In the genomic region with DNA sequence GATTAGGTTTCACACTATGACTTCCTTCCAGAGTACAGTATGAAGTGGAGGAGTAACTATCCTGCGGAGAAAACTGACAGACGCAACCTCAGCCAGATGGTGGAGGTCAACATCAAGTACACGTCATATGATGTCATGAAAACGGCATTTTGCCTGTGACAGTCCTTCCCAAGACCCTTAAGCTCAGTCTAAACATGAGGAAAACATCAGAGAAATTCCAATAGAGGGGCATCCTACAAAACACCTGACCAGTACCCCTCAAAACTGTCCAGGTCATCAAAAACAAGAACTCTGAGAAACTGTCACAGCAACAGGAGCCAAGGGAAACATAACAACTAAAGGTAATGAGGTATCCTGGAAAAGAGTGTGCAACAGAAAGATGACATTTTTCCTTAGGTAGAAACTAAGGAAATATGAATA, we compare ENCODE assay signal across 1 cellular context.
TF ChIP-seq lines count a peak whose summit lies in the region.

No MANE protein-coding gene starts in this region.

TF ChIP-seq in K562, 482 proteins besides CTCF, POLR2A, EP300 and RAD21 (continued from another document and continues in another):
- TF ChIP-seq ZNF644 (tag; IDR thresholded peaks at IDR 0.05; ENCODE audit: low read depth) (no peak), ELF2 (CRISPR knock-in tag; IDR thresholded peaks at IDR 0.05) (no peak), NCOA4 (IDR thresholded peaks at IDR 0.05; ENCODE audit: partially characterized antibody) (no peak), SETDB1 (IDR thresholded peaks at IDR 0.05; ENCODE audit: low read length) (no peak), KHSRP (IDR thresholded peaks at IDR 0.05) (peak; percentile 67), CREB1 (IDR thresholded peaks at IDR 0.05) (peak; percentile 96), CREB1 (CRISPR knock-in tag; IDR thresholded peaks at IDR 0.05) (peak; percentile 82), FOXK2 (conservative IDR thresholded peaks at IDR 0.05 in 1 of 2, IDR thresholded peaks at IDR 0.05 in 1 of 2; ENCODE audit: low read depth in 2 of 2) (peak; percentile 28 to 33; a peak in 1 of 4 replicates), HDAC1 (IDR thresholded peaks at IDR 0.05) (peak in 1 of 2 experiments; percentile 43; a peak in 1 of 4 replicates), TEAD2 (tag; IDR thresholded peaks at IDR 0.05) (no peak), EHMT2 (IDR thresholded peaks at IDR 0.05) (0 out of 2 replicates have a peak, but pooled peaks have one; percentile 35), JUNB (CRISPR knock-in tag; conservative IDR thresholded peaks at IDR 0.05) (no peak), KDM1A (IDR thresholded peaks at IDR 0.05) (0 out of 4 replicates have a peak, but pooled peaks of 1 of the 2 experiments have one; percentile 16), ESRRA (IDR thresholded peaks at IDR 0.05; ENCODE audit: borderline replicate concordance, low read depth) (peak; percentile 50), THRAP3 (IDR thresholded peaks at IDR 0.05; ENCODE audit: borderline replicate concordance) (0 out of 2 replicates have a peak, but pooled peaks have one; percentile 17), NFXL1 (CRISPR knock-in tag; IDR thresholded peaks at IDR 0.05) (no peak), NR2C2 (CRISPR knock-in tag; IDR thresholded peaks at IDR 0.05) (no peak), NR2C2 (tag; IDR thresholded peaks at IDR 0.05) (peak; percentile 52; the same call in 1 of the 2 replicates), ZNF316 (IDR thresholded peaks at IDR 0.05) (peak; percentile 77), MAFF (IDR thresholded peaks at IDR 0.05; ENCODE audit: low read length) (0 out of 2 replicates have a peak, but pooled peaks have one; percentile 9), JUND (IDR thresholded peaks at IDR 0.05; ENCODE audit: borderline replicate concordance, low read depth, low read length) (peak; percentile 74; the same call in 1 of the 2 replicates), JUND (tag; IDR thresholded peaks at IDR 0.05; ENCODE audit: borderline replicate concordance, low read depth, low read length) (peak; percentile 70; the same call in 1 of the 3 replicates), NUFIP1 (IDR thresholded peaks at IDR 0.05; ENCODE audit: partially characterized antibody) (peak; percentile 29), ATF1 (CRISPR knock-in tag; IDR thresholded peaks at IDR 0.05) (no peak), ATF1 (tag; IDR thresholded peaks at IDR 0.05) (peak; percentile 91), C11orf30 (IDR thresholded peaks at IDR 0.05; ENCODE audit: low read depth) (peak; percentile 45; the same call in 1 of the 2 replicates), ETV5 (CRISPR knock-in tag; IDR thresholded peaks at IDR 0.05; ENCODE audit: low read depth) (no peak), NCOA1 (IDR thresholded peaks at IDR 0.05; ENCODE audit: low read depth) (peak; percentile 79; the same call in 1 of the 2 replicates), ZFP36 (IDR thresholded peaks at IDR 0.05; ENCODE audit: low read depth, low read length, partially characterized antibody) (peak; percentile 66), CREM (IDR thresholded peaks at IDR 0.05; ENCODE audit: low read depth) (peak; percentile 94), EP400 (IDR thresholded peaks at IDR 0.05) (peak; percentile 41; the same call in 1 of the 2 replicates), CBFA2T3 (IDR thresholded peaks at IDR 0.05) (peak; percentile 24; the same call in 1 of the 2 replicates), ZKSCAN3 (CRISPR knock-in tag; IDR thresholded peaks at IDR 0.05) (no peak), NR2C1 (IDR thresholded peaks at IDR 0.05) (no peak), NR2C1 (tag; IDR thresholded peaks at IDR 0.05) (0 out of 2 replicates have a peak, but pooled peaks have one; percentile 51), NFIX (CRISPR knock-in tag; IDR thresholded peaks at IDR 0.05; ENCODE audit: low read depth) (no peak), ZEB2 (IDR thresholded peaks at IDR 0.05) (no peak), RFX1 (IDR thresholded peaks at IDR 0.05) (0 out of 2 replicates have a peak, but pooled peaks have one; percentile 13), ZBED1 (IDR thresholded peaks at IDR 0.05) (no peak), ZNF695 (CRISPR knock-in tag; IDR thresholded peaks at IDR 0.05) (no peak), ZNF134 (CRISPR knock-in tag; conservative IDR thresholded peaks at IDR 0.05) (no peak), TEAD4 (IDR thresholded peaks at IDR 0.05; ENCODE audit: low read length) (peak; percentile 35), TEAD4 (CRISPR knock-in tag; IDR thresholded peaks at IDR 0.05; ENCODE audit: borderline replicate concordance) (no peak), SPI1 (IDR thresholded peaks at IDR 0.05; ENCODE audit: borderline replicate concordance, low read depth, low read length) (0 out of 2 replicates have a peak, but pooled peaks have one; percentile 25), MTA3 (IDR thresholded peaks at IDR 0.05; ENCODE audit: borderline replicate concordance) (0 out of 2 replicates have a peak, but pooled peaks have one; percentile 37), TARDBP (IDR thresholded peaks at IDR 0.05) (peak; percentile 46; the same call in 1 of the 2 replicates), CEBPG (CRISPR knock-in tag; IDR thresholded peaks at IDR 0.05) (no peak), CEBPG (tag; conservative IDR thresholded peaks at IDR 0.05 in 1 of 2, IDR thresholded peaks at IDR 0.05 in 1 of 2) (no peak), TBL1XR1 (IDR thresholded peaks at IDR 0.05; ENCODE audit: low read length in 2 of 2) (peak in 1 of 2 experiments; percentile 46; a peak in 1 of 4 replicates)
- TF ChIP-seq, protein P1, sequence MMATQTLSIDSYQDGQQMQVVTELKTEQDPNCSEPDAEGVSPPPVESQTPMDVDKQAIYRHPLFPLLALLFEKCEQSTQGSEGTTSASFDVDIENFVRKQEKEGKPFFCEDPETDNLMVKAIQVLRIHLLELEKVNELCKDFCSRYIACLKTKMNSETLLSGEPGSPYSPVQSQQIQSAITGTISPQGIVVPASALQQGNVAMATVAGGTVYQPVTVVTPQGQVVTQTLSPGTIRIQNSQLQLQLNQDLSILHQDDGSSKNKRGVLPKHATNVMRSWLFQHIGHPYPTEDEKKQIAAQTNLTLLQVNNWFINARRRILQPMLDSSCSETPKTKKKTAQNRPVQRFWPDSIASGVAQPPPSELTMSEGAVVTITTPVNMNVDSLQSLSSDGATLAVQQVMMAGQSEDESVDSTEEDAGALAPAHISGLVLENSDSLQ (IDR thresholded peaks at IDR 0.05): peak; percentile 61
- TF ChIP-seq, protein P2, sequence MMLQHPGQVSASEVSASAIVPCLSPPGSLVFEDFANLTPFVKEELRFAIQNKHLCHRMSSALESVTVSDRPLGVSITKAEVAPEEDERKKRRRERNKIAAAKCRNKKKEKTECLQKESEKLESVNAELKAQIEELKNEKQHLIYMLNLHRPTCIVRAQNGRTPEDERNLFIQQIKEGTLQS (IDR thresholded peaks at IDR 0.05): peak; percentile 66
- TF ChIP-seq, protein P2 (CRISPR knock-in tag; conservative IDR thresholded peaks at IDR 0.05): no peak
- TF ChIP-seq, protein P3, sequence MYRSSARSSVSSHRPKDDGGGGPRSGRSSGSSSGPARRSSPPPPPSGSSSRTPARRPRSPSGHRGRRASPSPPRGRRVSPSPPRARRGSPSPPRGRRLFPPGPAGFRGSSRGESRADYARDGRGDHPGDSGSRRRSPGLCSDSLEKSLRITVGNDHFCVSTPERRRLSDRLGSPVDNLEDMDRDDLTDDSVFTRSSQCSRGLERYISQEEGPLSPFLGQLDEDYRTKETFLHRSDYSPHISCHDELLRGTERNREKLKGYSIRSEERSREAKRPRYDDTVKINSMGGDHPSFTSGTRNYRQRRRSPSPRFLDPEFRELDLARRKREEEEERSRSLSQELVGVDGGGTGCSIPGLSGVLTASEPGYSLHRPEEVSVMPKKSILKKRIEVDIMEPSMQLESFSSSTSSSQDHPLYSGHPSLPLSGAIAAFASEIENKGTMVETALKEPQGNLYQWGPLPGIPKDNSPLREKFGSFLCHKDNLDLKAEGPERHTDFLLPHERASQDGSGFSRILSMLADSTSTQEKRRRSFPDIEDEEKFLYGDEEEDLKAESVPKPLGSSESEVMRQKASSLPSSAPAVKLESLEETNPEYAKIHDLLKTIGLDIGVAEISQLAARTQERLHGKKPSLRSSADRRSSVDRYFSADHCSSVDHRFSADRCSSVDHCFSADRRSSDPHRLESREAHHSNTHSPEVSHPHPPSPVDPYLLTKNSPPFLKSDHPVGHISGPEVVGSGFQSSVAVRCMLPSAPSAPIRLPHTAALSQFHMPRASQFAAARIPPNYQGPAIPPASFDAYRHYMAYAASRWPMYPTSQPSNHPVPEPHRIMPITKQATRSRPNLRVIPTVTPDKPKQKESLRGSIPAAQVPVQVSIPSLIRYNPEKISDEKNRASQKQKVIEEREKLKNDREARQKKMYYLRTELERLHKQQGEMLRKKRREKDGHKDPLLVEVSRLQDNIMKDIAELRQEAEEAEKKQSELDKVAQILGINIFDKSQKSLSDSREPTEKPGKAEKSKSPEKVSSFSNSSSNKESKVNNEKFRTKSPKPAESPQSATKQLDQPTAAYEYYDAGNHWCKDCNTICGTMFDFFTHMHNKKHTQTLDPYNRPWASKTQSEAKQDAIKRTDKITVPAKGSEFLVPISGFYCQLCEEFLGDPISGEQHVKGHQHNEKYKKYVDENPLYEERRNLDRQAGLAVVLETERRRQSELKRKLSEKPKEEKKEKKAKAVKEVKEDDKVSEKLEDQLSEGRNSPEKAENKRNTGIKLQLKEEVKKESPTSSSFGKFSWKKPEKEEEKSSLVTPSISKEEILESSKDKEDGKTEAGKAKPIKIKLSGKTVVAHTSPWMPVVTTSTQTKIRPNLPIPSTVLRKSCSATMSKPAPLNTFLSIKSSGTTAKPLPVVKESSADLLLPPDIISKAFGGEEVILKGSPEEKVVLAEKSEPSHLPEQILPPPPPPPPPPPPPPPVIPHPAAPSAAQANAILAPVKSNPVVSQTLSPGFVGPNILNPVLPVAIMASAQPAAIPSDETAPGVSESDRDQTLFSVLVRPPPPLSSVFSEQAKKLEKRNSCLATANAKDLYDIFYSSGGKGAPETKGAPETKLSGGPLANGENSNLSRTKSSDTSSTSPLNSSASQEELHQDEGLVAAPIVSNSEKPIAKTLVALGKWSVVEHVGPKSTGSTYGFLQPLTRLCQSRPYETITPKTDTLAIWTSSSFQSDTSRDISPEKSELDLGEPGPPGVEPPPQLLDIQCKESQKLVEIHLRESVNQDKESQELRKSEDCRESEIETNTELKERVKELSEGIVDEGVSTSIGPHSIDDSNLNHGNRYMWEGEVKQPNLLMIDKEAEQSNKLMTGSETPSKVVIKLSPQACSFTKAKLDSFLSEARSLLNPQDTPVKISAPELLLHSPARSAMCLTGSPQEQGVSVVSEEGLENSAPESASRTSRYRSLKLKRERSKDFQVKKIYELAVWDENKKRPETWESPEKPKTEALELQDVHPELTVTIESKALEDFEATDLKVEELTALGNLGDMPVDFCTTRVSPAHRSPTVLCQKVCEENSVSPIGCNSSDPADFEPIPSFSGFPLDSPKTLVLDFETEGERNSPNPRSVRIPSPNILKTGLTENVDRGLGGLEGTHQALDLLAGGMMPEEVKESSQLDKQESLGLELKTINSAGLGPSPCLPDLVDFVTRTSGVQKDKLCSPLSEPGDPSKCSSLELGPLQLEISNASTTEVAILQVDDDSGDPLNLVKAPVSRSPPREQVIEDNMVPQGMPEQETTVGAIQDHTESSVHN (IDR thresholded peaks at IDR 0.05; ENCODE audit: borderline replicate concordance in 1 of 2, low read depth in 1 of 2): peak in 1 of 2 experiments; percentile 68; a peak in 1 of 4 replicates
- TF ChIP-seq, protein P4, sequence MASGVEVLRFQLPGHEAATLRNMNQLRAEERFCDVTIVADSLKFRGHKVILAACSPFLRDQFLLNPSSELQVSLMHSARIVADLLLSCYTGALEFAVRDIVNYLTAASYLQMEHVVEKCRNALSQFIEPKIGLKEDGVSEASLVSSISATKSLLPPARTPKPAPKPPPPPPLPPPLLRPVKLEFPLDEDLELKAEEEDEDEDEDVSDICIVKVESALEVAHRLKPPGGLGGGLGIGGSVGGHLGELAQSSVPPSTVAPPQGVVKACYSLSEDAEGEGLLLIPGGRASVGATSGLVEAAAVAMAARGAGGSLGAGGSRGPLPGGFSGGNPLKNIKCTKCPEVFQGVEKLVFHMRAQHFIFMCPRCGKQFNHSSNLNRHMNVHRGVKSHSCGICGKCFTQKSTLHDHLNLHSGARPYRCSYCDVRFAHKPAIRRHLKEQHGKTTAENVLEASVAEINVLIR (CRISPR knock-in tag; IDR thresholded peaks at IDR 0.05): peak; percentile 46; the same call in 1 of the 2 replicates
- TF ChIP-seq, protein P5, sequence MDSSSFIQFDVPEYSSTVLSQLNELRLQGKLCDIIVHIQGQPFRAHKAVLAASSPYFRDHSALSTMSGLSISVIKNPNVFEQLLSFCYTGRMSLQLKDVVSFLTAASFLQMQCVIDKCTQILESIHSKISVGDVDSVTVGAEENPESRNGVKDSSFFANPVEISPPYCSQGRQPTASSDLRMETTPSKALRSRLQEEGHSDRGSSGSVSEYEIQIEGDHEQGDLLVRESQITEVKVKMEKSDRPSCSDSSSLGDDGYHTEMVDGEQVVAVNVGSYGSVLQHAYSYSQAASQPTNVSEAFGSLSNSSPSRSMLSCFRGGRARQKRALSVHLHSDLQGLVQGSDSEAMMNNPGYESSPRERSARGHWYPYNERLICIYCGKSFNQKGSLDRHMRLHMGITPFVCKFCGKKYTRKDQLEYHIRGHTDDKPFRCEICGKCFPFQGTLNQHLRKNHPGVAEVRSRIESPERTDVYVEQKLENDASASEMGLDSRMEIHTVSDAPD (CRISPR knock-in tag; IDR thresholded peaks at IDR 0.05): no peak
- TF ChIP-seq, protein P6, sequence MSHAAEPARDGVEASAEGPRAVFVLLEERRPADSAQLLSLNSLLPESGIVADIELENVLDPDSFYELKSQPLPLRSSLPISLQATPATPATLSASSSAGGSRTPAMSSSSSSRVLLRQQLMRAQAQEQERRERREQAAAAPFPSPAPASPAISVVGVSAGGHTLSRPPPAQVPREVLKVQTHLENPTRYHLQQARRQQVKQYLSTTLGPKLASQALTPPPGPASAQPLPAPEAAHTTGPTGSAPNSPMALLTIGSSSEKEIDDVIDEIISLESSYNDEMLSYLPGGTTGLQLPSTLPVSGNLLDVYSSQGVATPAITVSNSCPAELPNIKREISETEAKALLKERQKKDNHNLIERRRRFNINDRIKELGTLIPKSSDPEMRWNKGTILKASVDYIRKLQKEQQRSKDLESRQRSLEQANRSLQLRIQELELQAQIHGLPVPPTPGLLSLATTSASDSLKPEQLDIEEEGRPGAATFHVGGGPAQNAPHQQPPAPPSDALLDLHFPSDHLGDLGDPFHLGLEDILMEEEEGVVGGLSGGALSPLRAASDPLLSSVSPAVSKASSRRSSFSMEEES (CRISPR knock-in tag; IDR thresholded peaks at IDR 0.05): no peak
- TF ChIP-seq, protein P7, sequence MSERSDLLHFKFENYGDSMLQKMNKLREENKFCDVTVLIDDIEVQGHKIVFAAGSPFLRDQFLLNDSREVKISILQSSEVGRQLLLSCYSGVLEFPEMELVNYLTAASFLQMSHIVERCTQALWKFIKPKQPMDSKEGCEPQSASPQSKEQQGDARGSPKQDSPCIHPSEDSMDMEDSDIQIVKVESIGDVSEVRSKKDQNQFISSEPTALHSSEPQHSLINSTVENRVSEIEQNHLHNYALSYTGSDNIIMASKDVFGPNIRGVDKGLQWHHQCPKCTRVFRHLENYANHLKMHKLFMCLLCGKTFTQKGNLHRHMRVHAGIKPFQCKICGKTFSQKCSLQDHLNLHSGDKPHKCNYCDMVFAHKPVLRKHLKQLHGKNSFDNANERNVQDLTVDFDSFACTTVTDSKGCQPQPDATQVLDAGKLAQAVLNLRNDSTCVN (CRISPR knock-in tag; IDR thresholded peaks at IDR 0.05): no peak
